Comparison of ENCODE assay signal across 1 cellular context in the genomic region with DNA sequence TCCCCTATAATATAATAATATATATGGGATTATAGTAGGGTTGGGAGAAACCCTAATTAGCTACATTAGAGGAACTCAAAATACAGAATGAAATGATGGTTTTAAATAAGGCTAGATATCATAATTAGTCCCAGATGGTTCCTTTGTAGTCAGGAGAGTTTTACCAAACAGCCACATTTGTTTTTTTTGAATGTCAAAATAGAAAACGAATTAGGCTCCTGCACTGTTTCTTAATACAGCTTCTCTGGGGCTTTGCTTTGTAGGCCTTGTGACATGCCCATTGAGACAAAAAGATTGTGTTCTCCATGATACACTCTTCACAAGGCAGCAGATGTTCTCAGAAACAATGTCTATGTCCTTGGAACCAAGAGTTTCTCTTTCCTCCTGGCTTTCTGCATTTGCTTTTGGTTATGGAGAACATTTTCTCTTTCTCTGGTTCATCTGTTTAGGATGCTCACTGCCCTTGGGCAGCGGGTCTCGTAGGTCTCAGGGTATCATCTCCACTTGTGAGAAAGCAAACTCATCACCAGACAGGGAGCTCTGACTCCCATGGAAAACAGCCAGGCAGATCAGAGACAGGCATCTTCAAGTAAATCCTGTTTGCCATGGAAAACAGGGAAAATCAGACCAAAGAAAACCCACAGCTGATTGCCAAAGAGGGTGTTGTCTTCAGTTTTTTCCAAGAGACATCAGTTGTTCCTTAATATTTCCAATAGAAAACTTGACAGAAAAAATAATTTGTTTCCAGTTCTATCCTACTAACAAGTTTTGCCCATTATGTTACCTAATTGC.
A peak's percentile ranks its signal among the peaks of the same experiment; 100 is the strongest.
TF ChIP-seq lines count a peak whose summit lies in the region.

No MANE protein-coding gene starts in this region.

TF ChIP-seq in SK-N-SH, 30 proteins besides CTCF, POLR2A, EP300 and RAD21:
- no peak for TF ChIP-seq GATA2 (CRISPR knock-in tag; IDR thresholded peaks at IDR 0.05)
- peak; percentile 82 for TF ChIP-seq TCF12 (IDR thresholded peaks at IDR 0.05)
